In genomic region chr11:90178751-90179150, GRCh38 we compare ENCODE assay signal across 17 cellular contexts. TPM values are rescaled to one million over a fixed set of nuclear protein-coding genes. Genes with fewer than 3 reads are reported as not detected.
"Had no signal": no experiment of that assay in that cellular context is flagged by ENCODE, and none has a peak within 500 bp of the region (broad histone marks: within the 10 kb centered on the region; RNA-seq: fewer than 3 reads in every experiment).

No MANE protein-coding gene starts in this region.

- ATAC-seq: activated T-cell treated with anti-CD3 and anti-CD28 coated beads, Interleukin-2, amount 50 U/mL, for 72 hours; left cardiac atrium; natural killer cell; pancreas; right lobe of liver had no signal

- DNase-seq: activated CD4-positive, alpha-beta T cell treated with anti-CD3 and anti-CD28 coated beads, Interleukin-2, amount 50 U/mL, for 4 hours; activated effector memory CD4-positive, alpha-beta T cell treated with anti-CD3 and anti-CD28 coated beads, Interleukin-2, amount 50 U/mL, for 16 hours; activated naive CD4-positive, alpha-beta T cell treated with anti-CD3 and anti-CD28 coated beads, Interleukin-2, amount 50 U/mL, for 16 hours; activated T-cell treated with anti-CD3 and anti-CD28 coated beads, Interleukin-2, amount 50 U/mL, for 72 hours; foreskin fibroblast; hippocampal formation; left cardiac atrium; natural killer cell; pancreas; right lobe of liver; small intestine; stimulated activated CD4-positive, alpha-beta T cell treated with anti-CD3 and anti-CD28 coated beads, Interleukin-4, amount 100 ng/mL, for 1 hour; stomach; upper lobe of left lung had no signal

- H3K9me3 ChIP-seq: ascending aorta, pancreas, right lobe of liver, stomach, upper lobe of left lung had no signal

- H3K36me3 ChIP-seq: ascending aorta, pancreas, right lobe of liver, stomach, upper lobe of left lung had no signal

- H3K27me3 ChIP-seq: ascending aorta, pancreas, right lobe of liver, stomach, upper lobe of left lung had no signal

- H3K4me1 ChIP-seq: ascending aorta, pancreas, right lobe of liver, stomach, upper lobe of left lung had no signal

- H3K4me3 ChIP-seq: ascending aorta, coronary artery, pancreas, right lobe of liver, stomach, upper lobe of left lung had no signal

- H3K27ac ChIP-seq: ascending aorta, coronary artery, pancreas, right lobe of liver, stomach, upper lobe of left lung had no signal

RNA-seq across cellular contexts. Expression of gene NAALAD2, which starts 44.3 kb away (rescaled TPM):
- total RNA-seq: activated CD8-positive, alpha-beta memory T cell treated with anti-CD3 and anti-CD28 coated beads for 36 hours; activated T-cell treated with anti-CD3 and anti-CD28 coated beads, Interleukin-2, amount 50 U/mL, for 72 hours; ascending aorta; natural killer cell had no signal
